ENCODE assay signal across 15 cellular contexts in genomic region chr1:183607322-183607980, GRCh38. TPM values are rescaled to one million over a fixed set of nuclear protein-coding genes. Genes with fewer than 3 reads are reported as not detected.
DNase-seq lines count a peak whose midpoint lies in the region; ATAC-seq, FAIRE-seq and TF ChIP-seq lines count a peak whose summit lies in the region.
"Had no signal": no experiment of that assay in that cellular context is flagged by ENCODE, and none has a peak within 500 bp of the region (broad histone marks: within the 10 kb centered on the region; RNA-seq: fewer than 3 reads in every experiment).

No MANE protein-coding gene starts in this region.

- no peak overlapping the region for H3K4me2 ChIP-seq in trophoblast cell (ENCODE audit: low read length)

- H3K14ac ChIP-seq in trophoblast cell (ENCODE audit: low read length), result no peak overlapping the region

- H2BK5ac ChIP-seq in trophoblast cell (ENCODE audit: low read depth, low read length, poor library complexity), result no peak overlapping the region

- no peaks in the 10 kb centered on the region for H3K79me1 ChIP-seq in trophoblast cell (ENCODE audit: low read length)

- no peak overlapping the region for H2BK12ac ChIP-seq in trophoblast cell (ENCODE audit: low read length)

- H3K18ac ChIP-seq in trophoblast cell (ENCODE audit: low read length), result no peak overlapping the region

- no peak overlapping the region for H3K23ac ChIP-seq in trophoblast cell (ENCODE audit: low read length)

- no peak for FAIRE-seq in H54 (lab: Jason Lieb, UNC)
- FAIRE-seq: urothelium cell line had no signal

- TF ChIP-seq POLR2A in H54 (IDR thresholded peaks at IDR 0.05; ENCODE audit: low read depth, low read length), result no peak

- no peak overlapping the region for H4K12ac ChIP-seq in trophoblast cell (ENCODE audit: low read depth, low read length)

- no peaks in the 10 kb centered on the region for H3K27me3 Mint-ChIP-seq in chondrocyte (ENCODE audit: low read depth)
- H3K27me3 Mint-ChIP-seq: IgD-negative memory B cell had no signal

- no peaks in the 10 kb centered on the region for H3K9me3 Mint-ChIP-seq in chondrocyte (ENCODE audit: low read depth)
- H3K9me3 Mint-ChIP-seq: activated naive CD8-positive, alpha-beta T cell treated with anti-CD3 and anti-CD28 coated beads for 36 hours; IgD-negative memory B cell; neural crest cell had no signal

- H3K9ac ChIP-seq in trophoblast cell (ENCODE audit: low read length), result no peak overlapping the region

- H3K27me3 ChIP-seq in trophoblast cell (ENCODE audit: insufficient read depth, low read length), result no peaks in the 10 kb centered on the region

- peak; percentile 53 for DNase-seq in CD1c-positive myeloid dendritic cell (ENCODE audit: extremely low spot score)
- no peak for DNase-seq in chondrocyte (ENCODE audit: low spot score)
- no peak for DNase-seq in H54 (ENCODE audit: insufficient read length, low spot score)
- DNase-seq in trophoblast cell, result no peak
- DNase-seq: activated naive CD8-positive, alpha-beta T cell treated with anti-CD3 and anti-CD28 coated beads for 36 hours; foreskin melanocyte; NCI-H2081 treated with DMSO at 0.1 percent for 48 hours had no signal

- H4K91ac ChIP-seq in trophoblast cell (ENCODE audit: low read depth, low read length), result no peak overlapping the region

- H3K27ac ChIP-seq in trophoblast cell (ENCODE audit: low read depth, low read length), result no peak overlapping the region

- no peak overlapping the region for H3K4ac ChIP-seq in trophoblast cell (ENCODE audit: low read depth, low read length)

- ATAC-seq in GM19468 (IDR thresholded peaks at IDR 0.05; ENCODE audit: extremely low read depth, unreplicated experiment), result peak; percentile 45
- peak; percentile 38 for ATAC-seq in HG03196 (IDR thresholded peaks at IDR 0.05; ENCODE audit: unreplicated experiment)
- ATAC-seq in GM19035 (IDR thresholded peaks at IDR 0.05; ENCODE audit: unreplicated experiment), result no peak
- ATAC-seq in HG02885 (IDR thresholded peaks at IDR 0.05; ENCODE audit: poor library complexity, unreplicated experiment), result no peak

- peaks cover 62% of the 10 kb centered on the region for H3K4me1 Mint-ChIP-seq in chondrocyte (ENCODE audit: low read depth)

- H2AK5ac ChIP-seq in trophoblast cell (ENCODE audit: low read length), result no peak overlapping the region

- no peaks in the 10 kb centered on the region for H3K36me3 Mint-ChIP-seq in chondrocyte (ENCODE audit: low read depth)
- H3K36me3 Mint-ChIP-seq: activated naive CD8-positive, alpha-beta T cell treated with anti-CD3 and anti-CD28 coated beads for 36 hours had no signal

- no peak overlapping the region for H3K4me3 Mint-ChIP-seq in chondrocyte (ENCODE audit: unreplicated experiment)
- H3K4me3 Mint-ChIP-seq: activated naive CD8-positive, alpha-beta T cell treated with anti-CD3 and anti-CD28 coated beads for 36 hours; neural crest cell had no signal

- WGBS in trophoblast cell (ENCODE audit: extremely low coverage, insufficient coverage, insufficient read length), result no CpG with 5 or more reads among the region's 2 CpGs

- no peaks in the 10 kb centered on the region for H3K4me1 ChIP-seq in trophoblast cell (ENCODE audit: control insufficient read depth in 1 of 2, insufficient read depth in 2 of 2, low read length in 2 of 2)

- H4K8ac ChIP-seq in trophoblast cell (ENCODE audit: low read depth, low read length), result no peak overlapping the region

- H2BK120ac ChIP-seq in trophoblast cell (ENCODE audit: insufficient read depth, low read length, poor library complexity), result no peak overlapping the region

- TF ChIP-seq CTCF in chondrocyte (IDR thresholded peaks at IDR 0.05), result no peak

- no peaks in the 10 kb centered on the region for H3K79me2 ChIP-seq in trophoblast cell (ENCODE audit: control insufficient read depth, insufficient read depth, low read length, poor library complexity)

- H3K4me3 ChIP-seq in trophoblast cell (ENCODE audit: low read depth, low read length), result no peak overlapping the region

- no peak overlapping the region for H2AFZ ChIP-seq in trophoblast cell (ENCODE audit: insufficient read depth, low read length, poor library complexity)

- H3K36me3 ChIP-seq in trophoblast cell (ENCODE audit: control insufficient read depth in 1 of 2, insufficient read depth in 2 of 2, low read length in 2 of 2), result no peaks in the 10 kb centered on the region

- no peaks in the 10 kb centered on the region for H3K9me3 ChIP-seq in trophoblast cell (ENCODE audit: insufficient read depth, low read depth, low read length)

- H3K27ac Mint-ChIP-seq in chondrocyte (ENCODE audit: unreplicated experiment), result peak overlapping the region; percentile 99
- H3K27ac Mint-ChIP-seq: activated naive CD8-positive, alpha-beta T cell treated with anti-CD3 and anti-CD28 coated beads for 36 hours had no signal

RNA-seq across cellular contexts. Expression of gene NCF2, which starts 17.2 kb away (rescaled TPM):
- total RNA-seq in chondrocyte, result 1.2 to 3.2 TPM (median 2.7 TPM) in 3 replicates
- 3.5 and 3.8 TPM in 2 replicates for polyA plus RNA-seq in trophoblast cell (2013)
- total RNA-seq: G401, neural crest cell had no signal

RNA-seq across cellular contexts. Expression of gene ARPC5, which starts 28.1 kb away (rescaled TPM):
- 144 to 193 TPM (median 192 TPM) in 3 replicates for total RNA-seq in chondrocyte
- polyA plus RNA-seq in trophoblast cell (2013), result 127 and 133 TPM in 2 replicates

RNA-seq across cellular contexts. Expression of gene APOBEC4, which starts 45.7 kb away (rescaled TPM):
- total RNA-seq in chondrocyte, result not detected in 3 replicates
- not detected in 2 replicates for polyA plus RNA-seq in trophoblast cell (2013)
- total RNA-seq: activated naive CD8-positive, alpha-beta T cell treated with anti-CD3 and anti-CD28 coated beads for 36 hours; G401; neural crest cell had no signal
- polyA plus RNA-seq: IgD-negative memory B cell had no signal

Comparison
In these comparisons a context has a peak if more than half of its experiments do, and no peak if none do; other contexts are left out.
1. ATAC-seq: peak in GM19468 (single experiment) and HG03196 (single experiment); none in GM19035 (single experiment) and HG02885 (single experiment).